ENCODE assay signal across 8 cellular contexts in the genomic region with DNA sequence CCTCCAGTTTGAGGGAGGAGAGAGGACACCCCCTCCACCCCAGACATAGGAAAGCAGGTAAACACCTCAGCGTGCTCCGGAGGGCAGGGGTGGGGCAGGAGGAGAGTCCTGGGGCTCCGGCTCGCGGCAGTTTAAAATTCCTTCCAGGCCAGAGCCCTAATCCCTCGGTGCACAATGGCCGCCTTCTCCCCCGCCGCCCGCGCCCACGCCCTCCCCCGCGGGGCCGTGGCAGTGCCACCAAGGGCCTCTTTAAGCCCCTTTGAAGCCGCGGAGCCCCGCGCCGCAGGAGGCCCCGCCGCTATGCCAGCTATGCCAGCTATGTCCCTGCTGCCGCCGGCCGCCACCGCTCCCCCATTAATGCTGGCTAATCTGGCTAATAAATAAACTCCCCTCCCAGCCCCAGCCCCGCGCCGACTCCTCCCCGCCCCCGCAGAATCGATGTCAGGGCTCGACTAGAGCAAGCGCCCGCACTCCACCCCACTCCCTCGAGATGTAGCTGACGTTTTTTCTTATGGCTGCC.
DNase-seq lines count a peak whose midpoint lies in the region; ATAC-seq and TF ChIP-seq lines count a peak whose summit lies in the region.

No MANE protein-coding gene starts in this region.

- no peaks in the 10 kb centered on the region for H3K79me1 ChIP-seq in mesendoderm (ENCODE audit: low read length)

- ATAC-seq in HG03354 (IDR thresholded peaks at IDR 0.05; ENCODE audit: poor library complexity, severe bottlenecking, unreplicated experiment) (peak; percentile 26), HG03175 (IDR thresholded peaks at IDR 0.05; ENCODE audit: unreplicated experiment) (no peak)

- H3K79me2 ChIP-seq in mesendoderm (ENCODE audit: control insufficient read depth, insufficient read depth, low read length), result no peaks in the 10 kb centered on the region

- no peak overlapping the region; a peak in 1 of 22 replicates for H3K27ac ChIP-seq in BLaER1 treated with 17β-estradiol and CSF1 and Interleukin-3, amounts not matched to agents 10 nM and 100 nM
- peak overlapping the region; percentile 82 for H3K27ac ChIP-seq in mesendoderm (ENCODE audit: low read depth, low read length)

- H4K5ac ChIP-seq in mesendoderm (ENCODE audit: low read length), result no peak overlapping the region

- H2BK120ac ChIP-seq in mesendoderm (ENCODE audit: low read depth, low read length), result no peak overlapping the region

- H3K23ac ChIP-seq in mesendoderm (ENCODE audit: low read length), result no peak overlapping the region

- H4K20me1 ChIP-seq in BLaER1 treated with 17β-estradiol and CSF1 and Interleukin-3, amounts not matched to agents 10 nM and 100 nM, result peaks cover 0 to 15% (median 0%) of the 10 kb centered on the region in 11 experiments; a peak in 1 of 22 replicates

- peaks cover 0 to 13% (median 0%) of the 10 kb centered on the region in 11 experiments; a peak in 4 of 22 replicates for H3K9me3 ChIP-seq in BLaER1 treated with 17β-estradiol and CSF1 and Interleukin-3, amounts not matched to agents 10 nM and 100 nM (replicated peaks in 1 of 11)

- H3K4ac ChIP-seq in mesendoderm (ENCODE audit: low read depth, low read length), result peak overlapping the region; percentile 1

- H3K9ac ChIP-seq in BLaER1 treated with 17β-estradiol and CSF1 and Interleukin-3, amounts not matched to agents 10 nM and 100 nM, result peak overlapping the region in 6 of 11 experiments; percentile 45 to 58 (median 52); a peak in 7 of 22 replicates
- H3K9ac ChIP-seq in mesendoderm (ENCODE audit: low read length), result peak overlapping the region; percentile 58

- H3K4me1 ChIP-seq in BLaER1 treated with 17β-estradiol and CSF1 and Interleukin-3, amounts not matched to agents 10 nM and 100 nM, result peaks cover 45 to 74% (median 58%) of the 10 kb centered on the region in 10 experiments
- peaks cover 27% of the 10 kb centered on the region for H3K4me1 ChIP-seq in mesendoderm (ENCODE audit: control insufficient read depth, low read depth, low read length)

- no peak for DNase-seq in cardiac fibroblast (ENCODE audit: low read depth in 2 of 2)
- no peak for DNase-seq in mesendoderm
- DNase-seq in effector CD4-positive, alpha-beta T cell, result no peak
- DNase-seq in NCI-H748 (lab: John Stamatoyannopoulos, UW; ENCODE audit: unreplicated experiment), result no peak
- no peak for DNase-seq in effector CD8-positive, alpha-beta T cell (lab: John Stamatoyannopoulos, UW)

- peaks cover 33 to 41% (median 35%) of the 10 kb centered on the region in 11 experiments for H3K27me3 ChIP-seq in BLaER1 treated with 17β-estradiol and CSF1 and Interleukin-3, amounts not matched to agents 10 nM and 100 nM
- no peaks in the 10 kb centered on the region for H3K27me3 ChIP-seq in mesendoderm (ENCODE audit: insufficient read depth, low read length, poor library complexity)

- peak overlapping the region; percentile 51 to 67 (median 57) for H3K4me3 ChIP-seq in BLaER1 treated with 17β-estradiol and CSF1 and Interleukin-3, amounts not matched to agents 10 nM and 100 nM
- peak overlapping the region; percentile 35 to 41 for H3K4me3 ChIP-seq in cardiac fibroblast (replicated peaks in 1 of 2; ENCODE audit: low read depth in 2 of 2, low read length in 2 of 2)
- H3K4me3 ChIP-seq in mesendoderm (ENCODE audit: low read length), result no peak overlapping the region

- no CpG with 5 or more reads among the region's 37 CpGs for WGBS in mesendoderm (ENCODE audit: extremely low coverage, insufficient coverage, low lambda C conversion rate)

- H3K4me2 ChIP-seq in BLaER1 treated with 17β-estradiol and CSF1 and Interleukin-3, amounts not matched to agents 10 nM and 100 nM, result peak overlapping the region; percentile 85 to 98 (median 91)
- peak overlapping the region; percentile 67 for H3K4me2 ChIP-seq in mesendoderm (ENCODE audit: low read length)

- no peaks in the 10 kb centered on the region for H3K36me3 ChIP-seq in BLaER1 treated with 17β-estradiol and CSF1 and Interleukin-3, amounts not matched to agents 10 nM and 100 nM
- no peaks in the 10 kb centered on the region for H3K36me3 ChIP-seq in mesendoderm (ENCODE audit: control insufficient read depth, insufficient read depth, low read length)

- peak overlapping the region; percentile 70 for H3K18ac ChIP-seq in mesendoderm (ENCODE audit: low read length)

- no peak overlapping the region for H4K8ac ChIP-seq in mesendoderm (ENCODE audit: low read depth, low read length)

- no peak for TF ChIP-seq CTCF in cardiac fibroblast (IDR thresholded peaks at IDR 0.05; ENCODE audit: low read depth, low read length)

- H3K56ac ChIP-seq in mesendoderm (ENCODE audit: low read length), result peak overlapping the region; percentile 86

- H2BK5ac ChIP-seq in mesendoderm (ENCODE audit: low read length), result no peak overlapping the region

- H2AK5ac ChIP-seq in mesendoderm (ENCODE audit: low read length), result no peak overlapping the region

- no peak overlapping the region for H2BK15ac ChIP-seq in mesendoderm (replicated peaks; ENCODE audit: low read depth)
